In the genomic region with DNA sequence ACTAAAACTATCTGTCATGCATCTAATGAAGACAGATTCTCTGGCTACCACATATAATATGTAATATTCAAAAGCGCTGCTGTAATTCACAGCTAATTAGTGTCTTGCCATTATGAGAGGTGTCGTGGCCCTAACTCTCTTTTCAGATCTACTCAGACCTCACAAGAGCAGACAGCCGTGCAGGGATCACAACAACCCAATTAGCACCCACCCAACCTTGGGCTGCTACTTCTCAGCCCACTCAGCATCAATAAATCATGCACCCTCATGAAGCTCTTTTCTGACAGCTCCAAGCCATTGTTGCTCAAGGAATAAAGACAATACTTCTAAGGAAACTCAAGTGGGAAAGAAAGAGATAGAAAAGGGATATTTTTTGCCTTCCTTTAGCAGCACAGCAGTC, we compare ENCODE assay signal across 24 cellular contexts.
DNase-seq lines count a peak whose midpoint lies in the region; ATAC-seq, FAIRE-seq and TF ChIP-seq lines count a peak whose summit lies in the region.
"Had no signal": no experiment of that assay in that cellular context is flagged by ENCODE, and none has a peak within 500 bp of the region (broad histone marks: within the 10 kb centered on the region; RNA-seq: fewer than 3 reads in every experiment).

No MANE protein-coding gene starts in this region.

- H4K20me1 ChIP-seq in HepG2 (ENCODE audit: insufficient read depth, low read length): 0 out of 2 replicates have a peak, but pooled peaks cover 5% of the 10 kb centered on the region
- H4K20me1 ChIP-seq: BLaER1 had no signal

- 98% methylated on average over 3 of the region's 3 CpGs for WGBS in HepG2 (ENCODE audit: low lambda C conversion rate)
- 97% methylated on average over 3 of the region's 3 CpGs for WGBS in right lobe of liver (ENCODE audit: insufficient coverage, low coverage, low lambda C conversion rate, missing lambda C conversion rate)

- H3K27ac ChIP-seq in HepG2 (ENCODE audit: extremely low read length, insufficient read depth, low read length) (peak overlapping the region; percentile 56), right lobe of liver (no peak overlapping the region), kidney (ENCODE audit: low read depth in 2 of 2, low read length in 2 of 2) (no peak overlapping the region)
- H3K27ac ChIP-seq: 22Rv1, BLaER1, C4-2B, GM23248 had no signal

- H2AFZ ChIP-seq in HepG2 (ENCODE audit: low read length): no peak overlapping the region
- H2AFZ ChIP-seq: GM23248 had no signal

- no peak overlapping the region for H3K4me3 ChIP-seq in HepG2 (replicated peaks in 1 of 3; ENCODE audit: insufficient read depth in 1 of 3, low read depth in 2 of 3, low read length in 3 of 3)
- H3K4me3 ChIP-seq in right lobe of liver: no peak overlapping the region
- no peak overlapping the region for H3K4me3 ChIP-seq in kidney (ENCODE audit: low read length in 2 of 2)
- H3K4me3 ChIP-seq: BLaER1, GM23248 had no signal

- no TSS peak for BruUV-seq in HepG2 (replicated peaks; lab: Mats Ljungman, UMichigan)

- TF ChIP-seq CTCF in HepG2 (CRISPR knock-in tag; IDR thresholded peaks at IDR 0.05) (no peak), right lobe of liver (IDR thresholded peaks at IDR 0.05) (no peak), kidney (IDR thresholded peaks at IDR 0.05; ENCODE audit: borderline replicate concordance, extremely low read depth, insufficient read depth) (no peak)

- no peaks in the 10 kb centered on the region for H3K79me2 ChIP-seq in HepG2 (ENCODE audit: insufficient read depth, low read length)

- H3K36me3 ChIP-seq in HepG2 (replicated peaks in 1 of 2; ENCODE audit: control insufficient read depth in 1 of 2, insufficient read depth in 2 of 2, low read length in 2 of 2) (peaks cover 4 to 16% of the 10 kb centered on the region in 2 experiments; a peak in 3 of 5 replicates), right lobe of liver (peaks cover 0 to 10% (median 0%) of the 10 kb centered on the region in 4 donors), kidney (ENCODE audit: control insufficient read depth in 1 of 2, insufficient read depth in 2 of 2, low read length in 2 of 2) (no peaks in the 10 kb centered on the region)
- H3K36me3 ChIP-seq: BLaER1 had no signal

- intact Hi-C loops in HepG2 (cut with micrococcal nuclease; ENCODE audit: unreplicated experiment): no loop called here
- intact Hi-C loops in right lobe of liver (cut with DNase I): no loop called here
- intact Hi-C loops in kidney (cut with DNase I): no loop called here

- TF ChIP-seq POLR2A in HepG2 (IDR thresholded peaks at IDR 0.05; ENCODE audit: insufficient read depth in 1 of 2, low read depth in 2 of 2, low read length in 2 of 2) (no peak), right lobe of liver (IDR thresholded peaks at IDR 0.05) (no peak)

- no peaks in the 10 kb centered on the region for H3K27me3 ChIP-seq in HepG2 (ENCODE audit: control insufficient read depth in 1 of 2, insufficient read depth in 2 of 2, low read length in 2 of 2)
- H3K27me3 ChIP-seq in right lobe of liver: no peaks in the 10 kb centered on the region
- H3K27me3 ChIP-seq: BLaER1 had no signal

- CTCF ChIA-PET in HepG2 (lab: Yijun Ruan, JAX; ENCODE audit: low intra/inter-chr PET ratio, low total read pairs): no interaction called here

- TF ChIP-seq EP300 in HepG2 (IDR thresholded peaks at IDR 0.05; ENCODE audit: low read depth in 2 of 2, low read length in 2 of 2): no peak
- no peak for TF ChIP-seq EP300 in HepG2 (CRISPR knock-in tag; IDR thresholded peaks at IDR 0.05; ENCODE audit: borderline replicate concordance)

- no peak overlapping the region for H3K4me2 ChIP-seq in HepG2 (ENCODE audit: low read depth, low read length)
- H3K4me2 ChIP-seq: BLaER1 had no signal

- ATAC-seq in HepG2 (no peak), right lobe of liver (no peak)
- ATAC-seq: CD8-positive, alpha-beta T cell had no signal

- H3K4me1 ChIP-seq in HepG2 (ENCODE audit: insufficient read depth, low read length) (peaks cover 20% of the 10 kb centered on the region), right lobe of liver (peaks cover 0 to 7% (median 0%) of the 10 kb centered on the region in 4 donors), kidney (ENCODE audit: control insufficient read depth in 1 of 2, insufficient read depth in 1 of 2, low read depth in 1 of 2, low read length in 2 of 2) (no peaks in the 10 kb centered on the region)
- H3K4me1 ChIP-seq: BLaER1 had no signal

- no peak for TF ChIP-seq RAD21 in HepG2 (CRISPR knock-in tag; IDR thresholded peaks at IDR 0.05)

- POLR2A ChIA-PET in HepG2 (lab: Yijun Ruan, JAX): interaction anchor here (0.6 kb wide), 1 partner anchor 282 kb away, joined by 4 read pairs; no protein-coding TSS in a partner anchor

- FAIRE-seq in HepG2 (lab: Jason Lieb, UNC) (no peak), kidney (lab: Jason Lieb, UNC) (no peak)
- FAIRE-seq: A204.1, GM12892, H1 had no signal

- H3K9ac ChIP-seq in HepG2 (ENCODE audit: insufficient read depth, low read depth, low read length): no peak overlapping the region
- H3K9ac ChIP-seq in kidney (ENCODE audit: low read length in 2 of 2): no peak overlapping the region
- H3K9ac ChIP-seq: BLaER1, GM23248 had no signal

- DNase-seq in NCI-H146 (lab: John Stamatoyannopoulos, UW) (peak; percentile 11), NCI-H146 treated with DMSO at 0.1 percent for 48 hours (lab: John Stamatoyannopoulos, UW; ENCODE audit: unreplicated experiment) (no peak), HepG2 (ENCODE audit: low spot score) (no peak), right lobe of liver (no peak), kidney (peak; percentile 15), retina (peak; percentile 82), dedifferentiated amniotic fluid mesenchymal stem cell (ENCODE audit: extremely low spot score) (no peak), NCI-H187 treated with DMSO at 0.1 percent for 48 hours (lab: John Stamatoyannopoulos, UW) (no peak)
- DNase-seq: Caco-2; CD4-positive, CD25-positive, alpha-beta regulatory T cell; CD8-positive, alpha-beta T cell; DMS153; DMS79; EL; GF-D8; GM23248; H7; HCEC 1CT had no signal

- H3K9me3 ChIP-seq in HepG2 (ENCODE audit: low read length) (no peaks in the 10 kb centered on the region), right lobe of liver (no peaks in the 10 kb centered on the region), kidney (ENCODE audit: control insufficient read depth in 1 of 2, low read length in 2 of 2) (no peaks in the 10 kb centered on the region)
- H3K9me3 ChIP-seq: BLaER1, Caco-2 had no signal

- in situ Hi-C loops in HepG2 (cut with HindIII; ENCODE audit: extremely low pct_ligation_motif_present, low pct_unique_long_range_greater_than_20kb): no loop called here

TF ChIP-seq in HepG2, 621 proteins besides CTCF, POLR2A, EP300 and RAD21:
- no peak for TF ChIP-seq ZNF224 (CRISPR knock-in tag; IDR thresholded peaks at IDR 0.05)
- no peak for TF ChIP-seq HOXA5 (CRISPR knock-in tag; IDR thresholded peaks at IDR 0.05)
- TF ChIP-seq ZKSCAN5 (CRISPR knock-in tag; IDR thresholded peaks at IDR 0.05): no peak
- no peak for TF ChIP-seq SOX6 (IDR thresholded peaks at IDR 0.05)
- no peak for TF ChIP-seq SOX6 (CRISPR knock-in tag; IDR thresholded peaks at IDR 0.05)
- no peak for TF ChIP-seq CEBPB (IDR thresholded peaks at IDR 0.05; ENCODE audit: borderline replicate concordance, low read depth, low read length)
- no peak for TF ChIP-seq ZNF549 (CRISPR knock-in tag; IDR thresholded peaks at IDR 0.05)
TF ChIP-seq in HepG2: peak in this region for 0.

Comparison
In these comparisons a context has a peak if more than half of its experiments do, and no peak if none do; other contexts are left out.
1. DNase-seq: peak in NCI-H146 (single experiment), kidney (single experiment) and retina (single experiment); none in NCI-H146 treated with DMSO at 0.1 percent for 48 hours (single experiment), HepG2 (single experiment), right lobe of liver (0 of 3), dedifferentiated amniotic fluid mesenchymal stem cell (single experiment) and NCI-H187 treated with DMSO at 0.1 percent for 48 hours (single experiment).